In the genomic region with DNA sequence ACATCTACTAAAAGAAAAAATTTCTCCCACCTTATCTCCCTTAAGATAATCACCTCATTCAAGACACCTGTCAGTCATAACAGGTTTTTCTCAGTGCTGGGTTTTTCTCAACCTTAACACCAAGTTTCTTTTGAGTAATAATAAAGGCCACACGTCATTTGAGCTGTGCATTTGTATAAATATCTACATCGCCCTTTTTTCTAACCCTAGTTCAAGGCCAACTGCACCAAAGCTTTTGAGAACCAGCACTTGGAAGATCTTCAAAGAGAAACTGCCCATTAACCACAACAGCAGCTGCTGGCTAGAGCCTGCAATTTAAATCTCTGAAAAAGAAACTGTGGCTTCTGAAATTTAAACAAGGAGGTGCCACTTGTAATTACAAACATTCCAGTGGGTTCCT, we compare ENCODE assay signal across 1 cellular context.
TF ChIP-seq lines count a peak whose summit lies in the region.

No MANE protein-coding gene starts in this region.

TF ChIP-seq in HepG2, 621 proteins besides CTCF, POLR2A, EP300 and RAD21 (continued from another document):
- 0 out of 2 replicates have a peak, but pooled peaks have one; percentile 18 for TF ChIP-seq GFI1 (CRISPR knock-in tag; IDR thresholded peaks at IDR 0.05; ENCODE audit: borderline replicate concordance)
- TF ChIP-seq NCOR1 (IDR thresholded peaks at IDR 0.05; ENCODE audit: borderline replicate concordance, low read length), result peak; percentile 34; the same call in 1 of the 2 replicates
- TF ChIP-seq GATAD2A (CRISPR knock-in tag; IDR thresholded peaks at IDR 0.05), result 0 out of 2 replicates have a peak, but pooled peaks have one; percentile 33
- peak; percentile 65; the same call in 1 of the 2 replicates for TF ChIP-seq HMG20A (CRISPR knock-in tag; IDR thresholded peaks at IDR 0.05; ENCODE audit: borderline replicate concordance)
- TF ChIP-seq MED1 (CRISPR knock-in tag; IDR thresholded peaks at IDR 0.05), result no peak
- peak; percentile 72 for TF ChIP-seq RBM22 (optimal IDR thresholded peaks at IDR 0.05; ENCODE audit: low read length)
- TF ChIP-seq, protein P1, sequence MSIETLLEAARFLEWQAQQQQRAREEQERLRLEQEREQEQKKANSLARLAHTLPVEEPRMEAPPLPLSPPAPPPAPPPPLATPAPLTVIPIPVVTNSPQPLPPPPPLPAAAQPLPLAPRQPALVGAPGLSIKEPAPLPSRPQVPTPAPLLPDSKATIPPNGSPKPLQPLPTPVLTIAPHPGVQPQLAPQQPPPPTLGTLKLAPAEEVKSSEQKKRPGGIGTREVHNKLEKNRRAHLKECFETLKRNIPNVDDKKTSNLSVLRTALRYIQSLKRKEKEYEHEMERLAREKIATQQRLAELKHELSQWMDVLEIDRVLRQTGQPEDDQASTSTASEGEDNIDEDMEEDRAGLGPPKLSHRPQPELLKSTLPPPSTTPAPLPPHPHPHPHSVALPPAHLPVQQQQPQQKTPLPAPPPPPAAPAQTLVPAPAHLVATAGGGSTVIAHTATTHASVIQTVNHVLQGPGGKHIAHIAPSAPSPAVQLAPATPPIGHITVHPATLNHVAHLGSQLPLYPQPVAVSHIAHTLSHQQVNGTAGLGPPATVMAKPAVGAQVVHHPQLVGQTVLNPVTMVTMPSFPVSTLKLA (IDR thresholded peaks at IDR 0.05), result no peak
- peak; percentile 69 for TF ChIP-seq NR2F6 (IDR thresholded peaks at IDR 0.05)
- TF ChIP-seq NR2F6 (CRISPR knock-in tag; IDR thresholded peaks at IDR 0.05), result 0 out of 2 replicates have a peak, but pooled peaks have one; percentile 40
- TF ChIP-seq SOX13 (IDR thresholded peaks at IDR 0.05), result no peak
- peak in 1 of 2 experiments; percentile 51; a peak in 1 of 4 replicates for TF ChIP-seq SOX13 (CRISPR knock-in tag; conservative IDR thresholded peaks at IDR 0.05 in 1 of 2, IDR thresholded peaks at IDR 0.05 in 1 of 2)
- TF ChIP-seq ZMAT3 (CRISPR knock-in tag; conservative IDR thresholded peaks at IDR 0.05), result no peak
- TF ChIP-seq FOXA3 (CRISPR knock-in tag; IDR thresholded peaks at IDR 0.05), result 0 out of 2 replicates have a peak, but pooled peaks have one; percentile 35
- TF ChIP-seq CREM (IDR thresholded peaks at IDR 0.05), result peak; percentile 46
- no peak for TF ChIP-seq CREM (CRISPR knock-in tag; IDR thresholded peaks at IDR 0.05)
- no peak for TF ChIP-seq SMC3 (IDR thresholded peaks at IDR 0.05; ENCODE audit: low read length)
- peak; percentile 53; the same call in 1 of the 2 replicates for TF ChIP-seq TBX2 (CRISPR knock-in tag; IDR thresholded peaks at IDR 0.05; ENCODE audit: borderline replicate concordance)
- TF ChIP-seq SOX6 (IDR thresholded peaks at IDR 0.05), result no peak
- TF ChIP-seq SOX6 (CRISPR knock-in tag; IDR thresholded peaks at IDR 0.05), result 0 out of 2 replicates have a peak, but pooled peaks have one; percentile 20
- TF ChIP-seq, protein P2, sequence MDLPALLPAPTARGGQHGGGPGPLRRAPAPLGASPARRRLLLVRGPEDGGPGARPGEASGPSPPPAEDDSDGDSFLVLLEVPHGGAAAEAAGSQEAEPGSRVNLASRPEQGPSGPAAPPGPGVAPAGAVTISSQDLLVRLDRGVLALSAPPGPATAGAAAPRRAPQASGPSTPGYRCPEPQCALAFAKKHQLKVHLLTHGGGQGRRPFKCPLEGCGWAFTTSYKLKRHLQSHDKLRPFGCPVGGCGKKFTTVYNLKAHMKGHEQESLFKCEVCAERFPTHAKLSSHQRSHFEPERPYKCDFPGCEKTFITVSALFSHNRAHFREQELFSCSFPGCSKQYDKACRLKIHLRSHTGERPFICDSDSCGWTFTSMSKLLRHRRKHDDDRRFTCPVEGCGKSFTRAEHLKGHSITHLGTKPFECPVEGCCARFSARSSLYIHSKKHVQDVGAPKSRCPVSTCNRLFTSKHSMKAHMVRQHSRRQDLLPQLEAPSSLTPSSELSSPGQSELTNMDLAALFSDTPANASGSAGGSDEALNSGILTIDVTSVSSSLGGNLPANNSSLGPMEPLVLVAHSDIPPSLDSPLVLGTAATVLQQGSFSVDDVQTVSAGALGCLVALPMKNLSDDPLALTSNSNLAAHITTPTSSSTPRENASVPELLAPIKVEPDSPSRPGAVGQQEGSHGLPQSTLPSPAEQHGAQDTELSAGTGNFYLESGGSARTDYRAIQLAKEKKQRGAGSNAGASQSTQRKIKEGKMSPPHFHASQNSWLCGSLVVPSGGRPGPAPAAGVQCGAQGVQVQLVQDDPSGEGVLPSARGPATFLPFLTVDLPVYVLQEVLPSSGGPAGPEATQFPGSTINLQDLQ (CRISPR knock-in tag; IDR thresholded peaks at IDR 0.05), result no peak
- peak; percentile 47; the same call in 1 of the 2 replicates for TF ChIP-seq SOX5 (CRISPR knock-in tag; IDR thresholded peaks at IDR 0.05; ENCODE audit: borderline replicate concordance)
- TF ChIP-seq CBX5 (CRISPR knock-in tag; IDR thresholded peaks at IDR 0.05; ENCODE audit: borderline replicate concordance), result no peak
- TF ChIP-seq CBFB (CRISPR knock-in tag; IDR thresholded peaks at IDR 0.05), result peak; percentile 37; the same call in 1 of the 2 replicates
- TF ChIP-seq, protein P3, sequence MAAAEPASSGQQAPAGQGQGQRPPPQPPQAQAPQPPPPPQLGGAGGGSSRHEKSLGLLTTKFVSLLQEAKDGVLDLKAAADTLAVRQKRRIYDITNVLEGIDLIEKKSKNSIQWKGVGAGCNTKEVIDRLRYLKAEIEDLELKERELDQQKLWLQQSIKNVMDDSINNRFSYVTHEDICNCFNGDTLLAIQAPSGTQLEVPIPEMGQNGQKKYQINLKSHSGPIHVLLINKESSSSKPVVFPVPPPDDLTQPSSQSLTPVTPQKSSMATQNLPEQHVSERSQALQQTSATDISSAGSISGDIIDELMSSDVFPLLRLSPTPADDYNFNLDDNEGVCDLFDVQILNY (CRISPR knock-in tag; conservative IDR thresholded peaks at IDR 0.05), result no peak
- no peak for TF ChIP-seq TMF1 (CRISPR knock-in tag; IDR thresholded peaks at IDR 0.05; ENCODE audit: low read depth)
- peak; percentile 32; the same call in 1 of the 2 replicates for TF ChIP-seq ISL2 (CRISPR knock-in tag; IDR thresholded peaks at IDR 0.05)
- TF ChIP-seq, protein P4, sequence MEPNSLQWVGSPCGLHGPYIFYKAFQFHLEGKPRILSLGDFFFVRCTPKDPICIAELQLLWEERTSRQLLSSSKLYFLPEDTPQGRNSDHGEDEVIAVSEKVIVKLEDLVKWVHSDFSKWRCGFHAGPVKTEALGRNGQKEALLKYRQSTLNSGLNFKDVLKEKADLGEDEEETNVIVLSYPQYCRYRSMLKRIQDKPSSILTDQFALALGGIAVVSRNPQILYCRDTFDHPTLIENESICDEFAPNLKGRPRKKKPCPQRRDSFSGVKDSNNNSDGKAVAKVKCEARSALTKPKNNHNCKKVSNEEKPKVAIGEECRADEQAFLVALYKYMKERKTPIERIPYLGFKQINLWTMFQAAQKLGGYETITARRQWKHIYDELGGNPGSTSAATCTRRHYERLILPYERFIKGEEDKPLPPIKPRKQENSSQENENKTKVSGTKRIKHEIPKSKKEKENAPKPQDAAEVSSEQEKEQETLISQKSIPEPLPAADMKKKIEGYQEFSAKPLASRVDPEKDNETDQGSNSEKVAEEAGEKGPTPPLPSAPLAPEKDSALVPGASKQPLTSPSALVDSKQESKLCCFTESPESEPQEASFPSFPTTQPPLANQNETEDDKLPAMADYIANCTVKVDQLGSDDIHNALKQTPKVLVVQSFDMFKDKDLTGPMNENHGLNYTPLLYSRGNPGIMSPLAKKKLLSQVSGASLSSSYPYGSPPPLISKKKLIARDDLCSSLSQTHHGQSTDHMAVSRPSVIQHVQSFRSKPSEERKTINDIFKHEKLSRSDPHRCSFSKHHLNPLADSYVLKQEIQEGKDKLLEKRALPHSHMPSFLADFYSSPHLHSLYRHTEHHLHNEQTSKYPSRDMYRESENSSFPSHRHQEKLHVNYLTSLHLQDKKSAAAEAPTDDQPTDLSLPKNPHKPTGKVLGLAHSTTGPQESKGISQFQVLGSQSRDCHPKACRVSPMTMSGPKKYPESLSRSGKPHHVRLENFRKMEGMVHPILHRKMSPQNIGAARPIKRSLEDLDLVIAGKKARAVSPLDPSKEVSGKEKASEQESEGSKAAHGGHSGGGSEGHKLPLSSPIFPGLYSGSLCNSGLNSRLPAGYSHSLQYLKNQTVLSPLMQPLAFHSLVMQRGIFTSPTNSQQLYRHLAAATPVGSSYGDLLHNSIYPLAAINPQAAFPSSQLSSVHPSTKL (CRISPR knock-in tag; IDR thresholded peaks at IDR 0.05), result peak; percentile 77
- peak; percentile 52 for TF ChIP-seq RARA (CRISPR knock-in tag; IDR thresholded peaks at IDR 0.05)
- TF ChIP-seq BCL6 (CRISPR knock-in tag; IDR thresholded peaks at IDR 0.05), result peak; percentile 66
- TF ChIP-seq NR2F2 (IDR thresholded peaks at IDR 0.05; ENCODE audit: borderline replicate concordance, low read depth), result peak; percentile 69; the same call in 1 of the 2 replicates
- TF ChIP-seq ZSCAN30 (CRISPR knock-in tag; IDR thresholded peaks at IDR 0.05), result no peak
- TF ChIP-seq, protein P5, sequence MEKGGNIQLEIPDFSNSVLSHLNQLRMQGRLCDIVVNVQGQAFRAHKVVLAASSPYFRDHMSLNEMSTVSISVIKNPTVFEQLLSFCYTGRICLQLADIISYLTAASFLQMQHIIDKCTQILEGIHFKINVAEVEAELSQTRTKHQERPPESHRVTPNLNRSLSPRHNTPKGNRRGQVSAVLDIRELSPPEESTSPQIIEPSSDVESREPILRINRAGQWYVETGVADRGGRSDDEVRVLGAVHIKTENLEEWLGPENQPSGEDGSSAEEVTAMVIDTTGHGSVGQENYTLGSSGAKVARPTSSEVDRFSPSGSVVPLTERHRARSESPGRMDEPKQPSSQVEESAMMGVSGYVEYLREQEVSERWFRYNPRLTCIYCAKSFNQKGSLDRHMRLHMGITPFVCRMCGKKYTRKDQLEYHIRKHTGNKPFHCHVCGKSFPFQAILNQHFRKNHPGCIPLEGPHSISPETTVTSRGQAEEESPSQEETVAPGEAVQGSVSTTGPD (CRISPR knock-in tag; IDR thresholded peaks at IDR 0.05), result peak; percentile 43; the same call in 1 of the 2 replicates
- TF ChIP-seq TCF7L2 (IDR thresholded peaks at IDR 0.05; ENCODE audit: low read depth, low read length), result 0 out of 2 replicates have a peak, but pooled peaks have one; percentile 9
- peak; percentile 57; the same call in 1 of the 2 replicates for TF ChIP-seq NCOA2 (CRISPR knock-in tag; IDR thresholded peaks at IDR 0.05)
